In genomic region chr10:48811461-48811860, GRCh38 we compare ENCODE assay signal across 14 cellular contexts.
"Had no signal": no experiment of that assay in that cellular context is flagged by ENCODE, and none has a peak within 500 bp of the region (broad histone marks: within the 10 kb centered on the region; RNA-seq: fewer than 3 reads in every experiment).

No MANE protein-coding gene starts in this region.

- H3K4me3 ChIP-seq: esophagus squamous epithelium, heart right ventricle, neural progenitor cell, ovary, upper lobe of left lung had no signal

- DNase-seq: activated CD4-positive, CD25-positive, alpha-beta regulatory T cell; esophagus squamous epithelium; foreskin fibroblast; heart right ventricle; islet precursor cell; left ventricle myocardium superior; ovary; stimulated activated CD4-positive, alpha-beta T cell treated with anti-CD3 and anti-CD28 coated beads, Interleukin-2, amount 100 ng/mL, for 48 hours; T-helper 2 cell; upper lobe of left lung had no signal

- H2AFZ ChIP-seq: neural progenitor cell had no signal

- H3K9ac ChIP-seq: neural progenitor cell had no signal

- H3K36me3 ChIP-seq: esophagus squamous epithelium, neural progenitor cell, ovary, upper lobe of left lung had no signal

- H3K4me3 Mint-ChIP-seq: mesothelial cell of epicardium; neural progenitor cell; stimulated activated naive CD8-positive, alpha-beta T cell treated with anti-CD3 and anti-CD28 coated beads, Interleukin-15, Interleukin-2, amounts not matched to agents 100 ng/mL and 50 ng/mL, for 24 hours had no signal

- H3K27ac ChIP-seq: esophagus squamous epithelium, heart right ventricle, neural progenitor cell, ovary, upper lobe of left lung had no signal

- H3K4me2 ChIP-seq: neural progenitor cell had no signal

- H3K36me3 Mint-ChIP-seq: activated naive CD4-positive, alpha-beta T cell treated with anti-CD3 and anti-CD28 coated beads, Interleukin-2, amount 50 U/mL, for 72 hours; neural progenitor cell had no signal

- H3K27me3 ChIP-seq: heart right ventricle, neural progenitor cell, ovary, upper lobe of left lung had no signal

- H3K9me3 ChIP-seq: esophagus squamous epithelium, heart right ventricle, ovary, upper lobe of left lung had no signal

- H3K27me3 Mint-ChIP-seq: stimulated activated naive CD8-positive, alpha-beta T cell treated with anti-CD3 and anti-CD28 coated beads, Interleukin-15, Interleukin-2, amounts not matched to agents 100 ng/mL and 50 ng/mL, for 24 hours had no signal

- H3K4me1 ChIP-seq: upper lobe of left lung had no signal

- H3K9me3 Mint-ChIP-seq: mesothelial cell of epicardium; neural progenitor cell; stimulated activated naive CD8-positive, alpha-beta T cell treated with anti-CD3 and anti-CD28 coated beads, Interleukin-15, Interleukin-2, amounts not matched to agents 100 ng/mL and 50 ng/mL, for 24 hours had no signal

- H3K27ac Mint-ChIP-seq: activated naive CD4-positive, alpha-beta T cell treated with anti-CD3 and anti-CD28 coated beads, Interleukin-2, amount 50 U/mL, for 72 hours; mesothelial cell of epicardium; neural progenitor cell; stimulated activated naive CD8-positive, alpha-beta T cell treated with anti-CD3 and anti-CD28 coated beads, Interleukin-15, Interleukin-2, amounts not matched to agents 100 ng/mL and 50 ng/mL, for 24 hours had no signal
